In genomic region chr4:73676881-73677323, GRCh38 we compare ENCODE assay signal across 8 cellular contexts. TPM values are rescaled to one million over a fixed set of nuclear protein-coding genes. Genes with fewer than 3 reads are reported as not detected.
A peak's percentile ranks its signal among the peaks of the same experiment; 100 is the strongest.
DNase-seq lines count a peak whose midpoint lies in the region; ATAC-seq, FAIRE-seq and TF ChIP-seq lines count a peak whose summit lies in the region.

No MANE protein-coding gene starts in this region.

- no peaks in the 10 kb centered on the region for H3K79me2 ChIP-seq in K562 (ENCODE audit: control insufficient read depth, insufficient read depth, low read length)

- POLR2A ChIA-PET in IMR-90 (lab: Charles Lee; ENCODE audit: unreplicated experiment) (no interaction called here), K562 (lab: Yijun Ruan, JAX) (no interaction called here)

- no peaks in the 10 kb centered on the region for H3K36me3 Mint-ChIP-seq in type B pancreatic cell

- no peak overlapping the region for H3K4ac ChIP-seq in IMR-90 (ENCODE audit: low read depth, low read length)

- in situ Hi-C loops in IMR-90 (cut with MboI; ENCODE audit: low sequenced_read_pairs) (no loop called here), K562 (cut with MboI) (no loop called here)

- H2BK120ac ChIP-seq in IMR-90 (ENCODE audit: low read depth, low read length): no peak overlapping the region

- H3K14ac ChIP-seq in IMR-90 (replicated peaks; ENCODE audit: low read depth, low read length): peak overlapping the region; percentile 58; the same call in 1 of the 2 replicates

- peak; percentile 49 for DNase-seq in Right ventricle myocardium superior
- DNase-seq in left ventricle myocardium inferior: no peak
- peak; percentile 88 for DNase-seq in IMR-90
- no peak for DNase-seq in K562 (ENCODE audit: extremely low read depth in 1 of 4, low spot score in 3 of 4)
- DNase-seq in type B pancreatic cell (ENCODE audit: extremely low spot score, unreplicated experiment): no peak
- DNase-seq in activated T-cell treated with anti-CD3 and anti-CD28 coated beads, Interleukin-2, amount 50 U/mL, for 1 hour: no peak
- no peak for DNase-seq in CD1c-positive myeloid dendritic cell (ENCODE audit: extremely low spot score)
- no peak for DNase-seq in D341Med (ENCODE audit: low spot score)

- BruUV-seq in IMR-90 (replicated peaks; lab: Mats Ljungman, UMichigan) (no TSS peak), K562 (replicated peaks; lab: Mats Ljungman, UMichigan) (no TSS peak)

- peak overlapping the region; percentile 39 for H3K27ac Mint-ChIP-seq in type B pancreatic cell

- H2BK15ac ChIP-seq in IMR-90 (ENCODE audit: low read depth, low read length): no peak overlapping the region

- H3K27me3 ChIP-seq in left ventricle myocardium inferior (ENCODE audit: low read depth) (no peaks in the 10 kb centered on the region), IMR-90 (ENCODE audit: control insufficient read depth, insufficient read depth, low read length) (no peaks in the 10 kb centered on the region), K562 (ENCODE audit: control insufficient read depth in 2 of 2, insufficient read depth in 2 of 2, low read length in 2 of 2) (no peaks in the 10 kb centered on the region)

- TF ChIP-seq RAD21 in IMR-90 (IDR thresholded peaks at IDR 0.05; ENCODE audit: low read length): no peak
- no peak for TF ChIP-seq RAD21 in K562 (CRISPR knock-in tag; conservative IDR thresholded peaks at IDR 0.05 in 1 of 2, IDR thresholded peaks at IDR 0.05 in 1 of 2)

- H3K36me3 ChIP-seq in left ventricle myocardium inferior: no peaks in the 10 kb centered on the region
- no peaks in the 10 kb centered on the region for H3K36me3 ChIP-seq in IMR-90 (ENCODE audit: control insufficient read depth, insufficient read depth, low read length)
- no peaks in the 10 kb centered on the region for H3K36me3 ChIP-seq in K562 (ENCODE audit: control insufficient read depth, insufficient read depth, low read length)

- H3K23ac ChIP-seq in IMR-90 (ENCODE audit: low read depth, low read length): no peak overlapping the region

- intact Hi-C loops in Right ventricle myocardium superior (cut with DNase I): no loop called here
- intact Hi-C loops in left ventricle myocardium inferior (cut with micrococcal nuclease): no loop called here
- intact Hi-C loops in IMR-90 (cut with micrococcal nuclease): loop anchor here (5.0 kb wide), 1 partner anchor 50 kb away; no protein-coding TSS in a partner anchor
- intact Hi-C loops in K562 (cut with micrococcal nuclease): no loop called here

- H3K27ac ChIP-seq in left ventricle myocardium inferior (replicated peaks) (no peak overlapping the region), IMR-90 (ENCODE audit: insufficient read depth, low read length) (no peak overlapping the region), K562 (ENCODE audit: extremely low read depth, low read depth, low read length) (no peak overlapping the region)

- H3K4me1 ChIP-seq in left ventricle myocardium inferior (no peaks in the 10 kb centered on the region), IMR-90 (ENCODE audit: control insufficient read depth, insufficient read depth, low read length) (0 out of 2 replicates have a peak, but pooled peaks cover 2% of the 10 kb centered on the region), K562 (replicated peaks in 1 of 2; ENCODE audit: control insufficient read depth in 2 of 2, insufficient read depth in 2 of 2, low read length in 2 of 2) (peaks cover 0 to 17% of the 10 kb centered on the region in 2 experiments; a peak in 3 of 5 replicates)

- ATAC-seq in Right ventricle myocardium superior (ENCODE audit: poor library complexity): peak; percentile 59
- ATAC-seq in IMR-90 (ENCODE audit: low read depth): peak; percentile 87
- no peak for ATAC-seq in K562

- H2AFZ ChIP-seq in IMR-90 (replicated peaks; ENCODE audit: low read length, poor library complexity) (no peak overlapping the region), K562 (ENCODE audit: low read depth, low read length) (0 out of 2 replicates have a peak overlapping the region, but pooled peaks have one; percentile 12)

- no peak overlapping the region for H3K4me3 ChIP-seq in left ventricle myocardium inferior
- H3K4me3 ChIP-seq in IMR-90 (ENCODE audit: insufficient read depth, low read depth, low read length): no peak overlapping the region
- H3K4me3 ChIP-seq in K562: no peak overlapping the region

- H4K91ac ChIP-seq in IMR-90 (ENCODE audit: insufficient read depth, low read depth, low read length): no peak overlapping the region

- dilution Hi-C loops in IMR-90 (cut with HindIII; ENCODE audit: low sequenced_read_pairs, unreplicated experiment): no loop called here

- H4K5ac ChIP-seq in IMR-90 (ENCODE audit: low read depth, low read length): no peak overlapping the region

- H3K9me1 ChIP-seq in IMR-90 (ENCODE audit: insufficient read depth, low read length) (no peaks in the 10 kb centered on the region), K562 (ENCODE audit: control insufficient read depth, insufficient read depth, low read length) (no peaks in the 10 kb centered on the region)

- H4K8ac ChIP-seq in IMR-90 (ENCODE audit: low read depth in 2 of 2, low read length in 2 of 2): no peak overlapping the region

- 50% methylated on average over 1 of the region's 5 CpGs; no CpG with 5 or more reads in 1 of the 2 experiments for WGBS in IMR-90 (ENCODE audit: extremely low coverage in 2 of 2, insufficient read length in 1 of 2), 2 experiments
- WGBS in K562 (ENCODE audit: insufficient coverage, low coverage, missing lambda C conversion rate): 63% methylated on average over 5 of the region's 5 CpGs

- H3K9ac ChIP-seq in IMR-90 (ENCODE audit: low read depth, low read length) (no peak overlapping the region), K562 (ENCODE audit: insufficient read depth in 1 of 2, low read depth in 2 of 2, low read length in 2 of 2) (no peak overlapping the region)

- no peaks in the 10 kb centered on the region for H3K9me3 Mint-ChIP-seq in type B pancreatic cell

- TF ChIP-seq CTCF in left ventricle myocardium inferior (IDR thresholded peaks at IDR 0.05; ENCODE audit: borderline replicate concordance) (no peak), IMR-90 (conservative IDR thresholded peaks at IDR 0.05; ENCODE audit: low read depth, low read length) (no peak), K562 (IDR thresholded peaks at IDR 0.05 in 2 of 3, conservative IDR thresholded peaks at IDR 0.05 in 1 of 3; ENCODE audit: insufficient read depth in 2 of 3, low read depth in 1 of 3, low read length in 3 of 3) (no peak), type B pancreatic cell (conservative IDR thresholded peaks at IDR 0.05) (no peak)

- no peak overlapping the region for H2BK5ac ChIP-seq in IMR-90 (ENCODE audit: low read depth, low read length, poor library complexity, severe bottlenecking)

- no peak overlapping the region for H2AK9ac ChIP-seq in IMR-90 (replicated peaks; ENCODE audit: low read depth, low read length, poor library complexity)

- H2AK5ac ChIP-seq in IMR-90 (ENCODE audit: low read depth, low read length): no peak overlapping the region

- H2BK20ac ChIP-seq in IMR-90 (ENCODE audit: low read depth, low read length): no peak overlapping the region

- H3K79me1 ChIP-seq in IMR-90 (ENCODE audit: low read depth in 1 of 2, low read length in 2 of 2): no peaks in the 10 kb centered on the region

- H3K56ac ChIP-seq in IMR-90 (ENCODE audit: extremely low read depth, insufficient read depth, low read length): no peak overlapping the region

- CTCF ChIA-PET in IMR-90 (lab: Yijun Ruan, JAX) (interaction anchor here (1.1 to 1.7 kb wide), 2 partner anchors 53 to 247 kb away, joined by 4 to 5 read pairs; no protein-coding TSS in a partner anchor), K562 (lab: Yijun Ruan, JAX; ENCODE audit: low intra/inter-chr PET ratio) (no interaction called here)

- H3K4me1 Mint-ChIP-seq in type B pancreatic cell (ENCODE audit: unreplicated experiment): peaks cover 6% of the 10 kb centered on the region

- TF ChIP-seq POLR2A in IMR-90 (IDR thresholded peaks at IDR 0.05; ENCODE audit: low read depth, low read length): no peak
- no peak for TF ChIP-seq POLR2A in K562 (conservative IDR thresholded peaks at IDR 0.05)

- H3K4me2 ChIP-seq in IMR-90 (ENCODE audit: low read depth, low read length): 0 out of 2 replicates have a peak overlapping the region, but pooled peaks have one; percentile 24
- H3K4me2 ChIP-seq in K562 (ENCODE audit: insufficient read depth, low read length): no peak overlapping the region

- H3K18ac ChIP-seq in IMR-90 (ENCODE audit: low read depth, low read length): no peak overlapping the region

- FAIRE-seq in K562 (lab: Jason Lieb, UNC): no peak

- no peaks in the 10 kb centered on the region for H3K9me3 ChIP-seq in left ventricle myocardium inferior (replicated peaks)
- H3K9me3 ChIP-seq in IMR-90 (ENCODE audit: control insufficient read depth, insufficient read depth, low read length): no peaks in the 10 kb centered on the region
- no peaks in the 10 kb centered on the region for H3K9me3 ChIP-seq in K562 (replicated peaks; ENCODE audit: control insufficient read depth, insufficient read depth, low read depth, low read length)

- no peaks in the 10 kb centered on the region for H3K27me3 Mint-ChIP-seq in type B pancreatic cell

- H3K4me3 Mint-ChIP-seq in type B pancreatic cell: no peak overlapping the region

- H4K20me1 ChIP-seq in IMR-90 (ENCODE audit: insufficient read depth, low read length): no peaks in the 10 kb centered on the region
- H4K20me1 ChIP-seq in K562 (replicated peaks; ENCODE audit: control insufficient read depth, insufficient read depth, low read length): no peaks in the 10 kb centered on the region

- no peak for TF ChIP-seq EP300 in K562 (IDR thresholded peaks at IDR 0.05; ENCODE audit: low read length)

RNA-seq across cellular contexts. Expression of gene RASSF6, which starts 56.7 kb away (rescaled TPM):
- total RNA-seq in Right ventricle myocardium superior: not detected
- total RNA-seq in left ventricle myocardium inferior: not detected
- total RNA-seq in IMR-90 (2012; rRNA removed): not detected in 2 replicates
- polyA plus RNA-seq in IMR-90 (2012; rRNA removed): not detected in 2 replicates
- under 0.01 TPM in 1 of 2 replicates, not detected in the other for polyA plus RNA-seq in IMR-90 (2012; cell fraction: cytosol; rRNA removed)
- polyA plus RNA-seq in IMR-90 (2012; cell fraction: nucleus; rRNA removed; ENCODE audit: low replicate concordance): not detected in 2 replicates
- 0.25 TPM in 1 of 2 replicates, not detected in the other for total RNA-seq in K562 (2011; cell fraction: chromatin; rRNA removed; ENCODE audit: low replicate concordance)
- total RNA-seq in K562 (2011; cell fraction: nucleolus; rRNA removed): not detected in 2 replicates
- not detected in 2 replicates for total RNA-seq in K562 (2011; cell fraction: nucleoplasm; rRNA removed)
- total RNA-seq in K562 (2014; rRNA removed): under 0.01 and 0.04 TPM in 2 replicates
- total RNA-seq in K562 (2014; rRNA removed; fragmentation: Illumina TruSeq; extraction: Trizol): 0.04 and 0.16 TPM in 2 replicates
- 0.08 and 0.25 TPM in 2 replicates for total RNA-seq in K562 (2015; rRNA removed; fragmentation: Illumina TruSeq; extraction: Trizol)
- 0.02 and 0.11 TPM in 2 replicates for total RNA-seq in K562 (2021)
- 0.07 and 0.08 TPM in 2 replicates for polyA plus RNA-seq in K562 (2011; rRNA removed)
- under 0.01 and 0.01 TPM in 2 replicates for polyA plus RNA-seq in K562 (2011; cell fraction: cytosol; rRNA removed)
- 0.01 TPM in 1 of 2 replicates, not detected in the other for polyA plus RNA-seq in K562 (2011; cell fraction: nucleus; rRNA removed)
- polyA plus RNA-seq in K562 (2012): 0.10 and 0.40 TPM in 2 replicates
- polyA plus RNA-seq in K562 (2014; fragmentation: Illumina TruSeq; extraction: Trizol): 0.07 and 0.10 TPM in 2 replicates
- under 1 TPM in 1 of 2 experiments, not detected in 1; 0.04 TPM for polyA plus RNA-seq in K562 (2014; fragmentation: Nextera tagmentation; extraction: Ambion mirVana)
- polyA plus RNA-seq in K562 (2014; rRNA removed): 0.07 and 0.08 TPM in 2 replicates
- 0.07 TPM in 1 of 2 replicates, not detected in the other for polyA minus RNA-seq in K562 (2011; rRNA and poly(A)+ RNA removed)
- polyA minus RNA-seq in K562 (2011; cell fraction: cytosol; rRNA and poly(A)+ RNA removed): not detected in 2 replicates
- 0.11 and 0.13 TPM in 2 replicates for polyA minus RNA-seq in K562 (2011; cell fraction: nucleus; rRNA and poly(A)+ RNA removed)
- 5.3 and 11.8 TPM in 2 replicates for total RNA-seq in type B pancreatic cell (ENCODE audit: low replicate concordance)

Comparison
In these comparisons a context has a peak if more than half of its experiments do, and no peak if none do; other contexts are left out.
1. DNase-seq: peak in Right ventricle myocardium superior (single experiment) and IMR-90 (single experiment); none in left ventricle myocardium inferior (single experiment), K562 (0 of 4), type B pancreatic cell (single experiment), activated T-cell treated with anti-CD3 and anti-CD28 coated beads, Interleukin-2, amount 50 U/mL, for 1 hour (single experiment), CD1c-positive myeloid dendritic cell (single experiment) and D341Med (single experiment).